Comparison of ENCODE assay signal across 1 cellular context in genomic region chr20:45347936-45348809, GRCh38.
TF ChIP-seq lines count a peak whose summit lies in the region.

SDC4 (minus strand) TSS chr20:45348424; CDS start chr20:45348384, 40 bp downstream.

TF ChIP-seq in HepG2, 621 proteins besides CTCF, POLR2A, EP300 and RAD21 (continued from another document and continues in another):
- TF ChIP-seq KDM5B (CRISPR knock-in tag; IDR thresholded peaks at IDR 0.05; ENCODE audit: borderline replicate concordance) = peak; percentile 96
- peak; percentile 66; the same call in 1 of the 2 replicates for TF ChIP-seq HNRNPL (IDR thresholded peaks at IDR 0.05; ENCODE audit: low read depth, low read length)
- TF ChIP-seq MXD1 (CRISPR knock-in tag; IDR thresholded peaks at IDR 0.05) = peak; percentile 71; the same call in 1 of the 2 replicates
- no peak for TF ChIP-seq ATF6 (CRISPR knock-in tag; conservative IDR thresholded peaks at IDR 0.05)
- peak; percentile 67 for TF ChIP-seq BORCS8-MEF2B (CRISPR knock-in tag; IDR thresholded peaks at IDR 0.05)
- TF ChIP-seq NFRKB (IDR thresholded peaks at IDR 0.05) = no peak
- peak; percentile 73 for TF ChIP-seq ZNF350 (CRISPR knock-in tag; IDR thresholded peaks at IDR 0.05; ENCODE audit: borderline replicate concordance, low read depth)
- peak; percentile 37; the same call in 1 of the 2 replicates for TF ChIP-seq DZIP1 (CRISPR knock-in tag; IDR thresholded peaks at IDR 0.05)
- TF ChIP-seq KLF11 (CRISPR knock-in tag; IDR thresholded peaks at IDR 0.05) = peak; percentile 69; the same call in 1 of the 2 replicates
- TF ChIP-seq FLYWCH1 (CRISPR knock-in tag; IDR thresholded peaks at IDR 0.05) = no peak
- TF ChIP-seq SMAD3 (CRISPR knock-in tag; IDR thresholded peaks at IDR 0.05) = no peak
- TF ChIP-seq ZNF468 (CRISPR knock-in tag; IDR thresholded peaks at IDR 0.05) = no peak
- no peak for TF ChIP-seq ATF1 (CRISPR knock-in tag; IDR thresholded peaks at IDR 0.05)
- peak; percentile 21; the same call in 1 of the 2 replicates for TF ChIP-seq STAT6 (CRISPR knock-in tag; IDR thresholded peaks at IDR 0.05; ENCODE audit: borderline replicate concordance)
- peak; percentile 91 for TF ChIP-seq CCDC6 (CRISPR knock-in tag; IDR thresholded peaks at IDR 0.05)
- no peak for TF ChIP-seq SYNCRIP (IDR thresholded peaks at IDR 0.05; ENCODE audit: insufficient read depth, low read depth, low read length)
- peak; percentile 48 for TF ChIP-seq KDM1A (CRISPR knock-in tag; IDR thresholded peaks at IDR 0.05)
- TF ChIP-seq HDAC6 (IDR thresholded peaks at IDR 0.05; ENCODE audit: low read depth, low read length) = no peak
- TF ChIP-seq ZNF280D (CRISPR knock-in tag; IDR thresholded peaks at IDR 0.05) = peak; percentile 84; the same call in 1 of the 2 replicates
- peak; percentile 89 for TF ChIP-seq ZNF687 (CRISPR knock-in tag; IDR thresholded peaks at IDR 0.05)
- 0 out of 2 replicates have a peak, but pooled peaks have one; percentile 48 for TF ChIP-seq NR1H2 (CRISPR knock-in tag; IDR thresholded peaks at IDR 0.05; ENCODE audit: borderline replicate concordance, low read depth)
- no peak for TF ChIP-seq PAF1 (CRISPR knock-in tag; IDR thresholded peaks at IDR 0.05)
- TF ChIP-seq ZNF432 (CRISPR knock-in tag; IDR thresholded peaks at IDR 0.05; ENCODE audit: borderline replicate concordance) = no peak
- TF ChIP-seq THRA (CRISPR knock-in tag; IDR thresholded peaks at IDR 0.05; ENCODE audit: borderline replicate concordance) = 0 out of 2 replicates have a peak, but pooled peaks have one; percentile 37
- TF ChIP-seq ZNF33B (CRISPR knock-in tag; IDR thresholded peaks at IDR 0.05) = 0 out of 2 replicates have a peak, but pooled peaks have one; percentile 34
- TF ChIP-seq HNRNPLL (IDR thresholded peaks at IDR 0.05; ENCODE audit: low read depth, low read length, poor library complexity, severe bottlenecking) = no peak
- TF ChIP-seq HMGA1 (CRISPR knock-in tag; conservative IDR thresholded peaks at IDR 0.05) = no peak
- peak; percentile 87 for TF ChIP-seq MXD3 (CRISPR knock-in tag; IDR thresholded peaks at IDR 0.05)
- TF ChIP-seq DRAP1 (CRISPR knock-in tag; IDR thresholded peaks at IDR 0.05) = peak; percentile 79
- TF ChIP-seq TGIF2 (CRISPR knock-in tag; IDR thresholded peaks at IDR 0.05) = peak; percentile 51; the same call in 1 of the 2 replicates
- no peak; the same call in none of the 2 replicates for TF ChIP-seq HNF1B (CRISPR knock-in tag; IDR thresholded peaks at IDR 0.05)
- peak; percentile 18; the same call in 1 of the 2 replicates for TF ChIP-seq YEATS4 (CRISPR knock-in tag; IDR thresholded peaks at IDR 0.05; ENCODE audit: borderline replicate concordance)
- no peak for TF ChIP-seq TCF7 (IDR thresholded peaks at IDR 0.05; ENCODE audit: low read depth)
- no peak for TF ChIP-seq PREB (CRISPR knock-in tag; IDR thresholded peaks at IDR 0.05)
- TF ChIP-seq HOXD1 (CRISPR knock-in tag; IDR thresholded peaks at IDR 0.05) = peak; percentile 92
- TF ChIP-seq NFE2L2 (IDR thresholded peaks at IDR 0.05; ENCODE audit: low read length) = no peak
- TF ChIP-seq SATB2 (CRISPR knock-in tag; IDR thresholded peaks at IDR 0.05) = 0 out of 2 replicates have a peak, but pooled peaks have one; percentile 24
